8 cellular contexts compared by ENCODE assay signal in the genomic region with DNA sequence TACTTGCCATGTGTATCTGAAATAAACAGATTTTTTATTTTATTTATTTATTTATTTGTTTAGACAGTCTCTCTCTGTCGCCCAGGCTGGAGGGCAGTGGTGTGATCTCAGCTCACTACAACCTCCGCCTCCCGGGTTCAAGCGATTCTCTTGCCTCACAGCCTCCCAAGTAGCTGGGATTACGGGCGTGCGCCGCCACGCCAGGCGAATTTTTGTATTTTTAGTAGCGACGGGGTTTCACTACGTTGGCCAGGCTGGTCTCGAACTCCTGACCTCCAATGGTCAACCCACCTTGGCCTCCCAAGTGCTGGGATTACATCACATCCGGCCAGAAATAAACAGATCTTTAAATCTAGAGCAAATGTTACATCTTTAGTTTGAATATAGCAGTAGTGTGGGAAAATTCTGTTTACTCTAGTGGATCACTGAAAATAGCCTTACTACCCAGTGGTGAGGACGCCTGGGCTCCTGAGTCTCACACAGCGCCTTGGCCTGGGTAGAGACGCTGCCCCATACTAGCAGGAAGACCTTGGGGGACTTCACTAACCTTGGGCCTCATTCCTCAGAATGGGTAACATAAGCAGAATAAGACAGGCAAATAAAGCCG. TPM values are rescaled to one million over a fixed set of nuclear protein-coding genes. Genes with fewer than 3 reads are reported as not detected.
DNase-seq lines count a peak whose midpoint lies in the region; ATAC-seq and TF ChIP-seq lines count a peak whose summit lies in the region.

No MANE protein-coding gene starts in this region.

- ATAC-seq in CD8-positive, alpha-beta T cell: no peak
- ATAC-seq in right cardiac atrium (no peak), GM18519 (IDR thresholded peaks at IDR 0.05; ENCODE audit: low FRiP score, unreplicated experiment) (no peak)

- peaks cover 51% of the 10 kb centered on the region for H3K4me1 Mint-ChIP-seq in CD8-positive, alpha-beta T cell (ENCODE audit: low read depth)
- peaks cover 52% of the 10 kb centered on the region for H3K4me1 Mint-ChIP-seq in activated T-helper 1 cell treated with anti-CD3 and anti-CD28 coated beads, Interleukin-12 subunit alpha, Interleukin-12 subunit beta, Interleukin-2, Interleukin-4 antibody, amounts not matched to agents 30 ng/mL and 10 ng/mL and 1 ng/mL, durations not matched to agents 14 hours and 24 hours and 36 hours (ENCODE audit: low read depth)

- intact Hi-C loops in CD8-positive, alpha-beta T cell (cut with DNase I, micrococcal nuclease): loop anchor here (5.0 kb wide), 4 partner anchors 66 to 929 kb away; partner anchors contain the start of genes CFAP298 (in 1 of the 2) and SYNJ1 (in 1 of the 2)
- intact Hi-C loops in activated T-helper 1 cell treated with anti-CD3 and anti-CD28 coated beads, Interleukin-12 subunit alpha, Interleukin-12 subunit beta, Interleukin-2, Interleukin-4 antibody, amounts not matched to agents 30 ng/mL and 10 ng/mL and 1 ng/mL, durations not matched to agents 14 hours and 24 hours and 36 hours (cut with micrococcal nuclease): loop anchor here (5.0 kb wide), 1 partner anchor 929 kb away; the partner anchor contains the start of gene CFAP298
- intact Hi-C loops in right cardiac atrium (cut with DNase I): no loop called here

- WGBS in right cardiac atrium: 53% methylated on average over 19 of the region's 19 CpGs

- peaks cover 7% of the 10 kb centered on the region for H3K36me3 ChIP-seq in CD8-positive, alpha-beta T cell (ENCODE audit: insufficient read depth, low read length)
- peaks cover 41% of the 10 kb centered on the region for H3K36me3 ChIP-seq in HUES6 (ENCODE audit: control insufficient read depth, insufficient read depth, low read length)
- H3K36me3 ChIP-seq in skeletal muscle satellite cell (ENCODE audit: insufficient read depth, low read length): peaks cover 25% of the 10 kb centered on the region

- no peak for DNase-seq in CD8-positive, alpha-beta T cell
- DNase-seq in activated T-helper 1 cell treated with anti-CD3 and anti-CD28 coated beads, Interleukin-12 subunit alpha, Interleukin-12 subunit beta, Interleukin-2, Interleukin-4 antibody, amounts not matched to agents 30 ng/mL and 10 ng/mL and 1 ng/mL, durations not matched to agents 14 hours and 24 hours and 36 hours (ENCODE audit: low spot score): no peak
- DNase-seq in right cardiac atrium: peak in 1 of 3 donors; percentile 55
- DNase-seq in NCI-H510A treated with DMSO at 0.1 percent for 48 hours (lab: John Stamatoyannopoulos, UW): no peak
- DNase-seq in NCI-H187 (lab: John Stamatoyannopoulos, UW): no peak

- CTCF ChIA-PET in CD8-positive, alpha-beta T cell (lab: Charles Lee): interaction anchor here (1.0 to 1.1 kb wide), 2 partner anchors 33 to 64 kb away, joined by 3 read pairs; no protein-coding TSS in a partner anchor

- peaks cover 56% of the 10 kb centered on the region for H3K36me3 Mint-ChIP-seq in CD8-positive, alpha-beta T cell
- peaks cover 46% of the 10 kb centered on the region for H3K36me3 Mint-ChIP-seq in activated T-helper 1 cell treated with anti-CD3 and anti-CD28 coated beads, Interleukin-12 subunit alpha, Interleukin-12 subunit beta, Interleukin-2, Interleukin-4 antibody, amounts not matched to agents 30 ng/mL and 10 ng/mL and 1 ng/mL, durations not matched to agents 14 hours and 24 hours and 36 hours (ENCODE audit: low read depth)

- POLR2A ChIA-PET in CD8-positive, alpha-beta T cell (lab: Charles Lee): interaction anchor here (1.4 to 6.5 kb wide), 5 partner anchors 10 to 180 kb away, joined by 3 to 57 read pairs (median 10); partner anchors contain the start of genes DNAJC28, DONSON and TMEM50B

- H3K27me3 Mint-ChIP-seq in CD8-positive, alpha-beta T cell (ENCODE audit: low read depth): no peaks in the 10 kb centered on the region
- H3K27me3 Mint-ChIP-seq in activated T-helper 1 cell treated with anti-CD3 and anti-CD28 coated beads, Interleukin-12 subunit alpha, Interleukin-12 subunit beta, Interleukin-2, Interleukin-4 antibody, amounts not matched to agents 30 ng/mL and 10 ng/mL and 1 ng/mL, durations not matched to agents 14 hours and 24 hours and 36 hours (ENCODE audit: insufficient read depth): no peaks in the 10 kb centered on the region

- TF ChIP-seq CTCF in CD8-positive, alpha-beta T cell (IDR thresholded peaks at IDR 0.05): no peak

- no peaks in the 10 kb centered on the region for H3K27me3 ChIP-seq in CD8-positive, alpha-beta T cell (ENCODE audit: insufficient read depth, low read length)
- H3K27me3 ChIP-seq in HUES6 (ENCODE audit: control insufficient read depth, insufficient read depth, low read length) (no peaks in the 10 kb centered on the region), right cardiac atrium (ENCODE audit: control insufficient read depth, insufficient read depth) (no peaks in the 10 kb centered on the region), skeletal muscle satellite cell (ENCODE audit: control insufficient read depth, insufficient read depth, low read length) (no peaks in the 10 kb centered on the region)

- peak overlapping the region; percentile 89 for H3K4me2 ChIP-seq in skeletal muscle satellite cell (ENCODE audit: low read length)

- peak overlapping the region; percentile 96 for H3K4me3 Mint-ChIP-seq in CD8-positive, alpha-beta T cell
- H3K4me3 Mint-ChIP-seq in activated T-helper 1 cell treated with anti-CD3 and anti-CD28 coated beads, Interleukin-12 subunit alpha, Interleukin-12 subunit beta, Interleukin-2, Interleukin-4 antibody, amounts not matched to agents 30 ng/mL and 10 ng/mL and 1 ng/mL, durations not matched to agents 14 hours and 24 hours and 36 hours: peak overlapping the region; percentile 93

- peak overlapping the region; percentile 99 for H3K27ac Mint-ChIP-seq in CD8-positive, alpha-beta T cell
- H3K27ac Mint-ChIP-seq in activated T-helper 1 cell treated with anti-CD3 and anti-CD28 coated beads, Interleukin-12 subunit alpha, Interleukin-12 subunit beta, Interleukin-2, Interleukin-4 antibody, amounts not matched to agents 30 ng/mL and 10 ng/mL and 1 ng/mL, durations not matched to agents 14 hours and 24 hours and 36 hours: peak overlapping the region; percentile 99

- H3K4me1 ChIP-seq in CD8-positive, alpha-beta T cell (ENCODE audit: insufficient read depth, low read length): peaks cover 36% of the 10 kb centered on the region
- H3K4me1 ChIP-seq in HUES6 (ENCODE audit: control insufficient read depth, insufficient read depth, low read length): no peaks in the 10 kb centered on the region; the same call in 1 of the 2 replicates
- H3K4me1 ChIP-seq in right cardiac atrium (ENCODE audit: control insufficient read depth, insufficient read depth, low read length): no peaks in the 10 kb centered on the region
- peaks cover 23% of the 10 kb centered on the region for H3K4me1 ChIP-seq in skeletal muscle satellite cell (ENCODE audit: control insufficient read depth, insufficient read depth, low read length)

- no peaks in the 10 kb centered on the region for H3K9me3 ChIP-seq in CD8-positive, alpha-beta T cell (ENCODE audit: low read length)
- H3K9me3 ChIP-seq in HUES6 (ENCODE audit: control insufficient read depth, insufficient read depth, low read depth, low read length): no peaks in the 10 kb centered on the region
- H3K9me3 ChIP-seq in right cardiac atrium (ENCODE audit: control insufficient read depth, low read length): no peaks in the 10 kb centered on the region
- no peaks in the 10 kb centered on the region for H3K9me3 ChIP-seq in skeletal muscle satellite cell (replicated peaks; ENCODE audit: low read length)

- no peaks in the 10 kb centered on the region for H3K9me3 Mint-ChIP-seq in CD8-positive, alpha-beta T cell
- peaks cover 5% of the 10 kb centered on the region for H3K9me3 Mint-ChIP-seq in activated T-helper 1 cell treated with anti-CD3 and anti-CD28 coated beads, Interleukin-12 subunit alpha, Interleukin-12 subunit beta, Interleukin-2, Interleukin-4 antibody, amounts not matched to agents 30 ng/mL and 10 ng/mL and 1 ng/mL, durations not matched to agents 14 hours and 24 hours and 36 hours

- peak overlapping the region; percentile 87 for H3K4me3 ChIP-seq in CD8-positive, alpha-beta T cell (ENCODE audit: low read depth, low read length)
- H3K4me3 ChIP-seq in HUES6 (ENCODE audit: low read depth, low read length): peak overlapping the region; percentile 78
- peak overlapping the region; percentile 52 for H3K4me3 ChIP-seq in right cardiac atrium (ENCODE audit: low read length)
- H3K4me3 ChIP-seq in skeletal muscle satellite cell (ENCODE audit: low read length): peak overlapping the region; percentile 81

- H3K27ac ChIP-seq in CD8-positive, alpha-beta T cell (ENCODE audit: low read depth, low read length): peak overlapping the region; percentile 99
- H3K27ac ChIP-seq in HUES6 (ENCODE audit: low read depth, low read length): peak overlapping the region; percentile 89
- H3K27ac ChIP-seq in right cardiac atrium (ENCODE audit: low read length): peak overlapping the region; percentile 81

- H3K9ac ChIP-seq in HUES6 (ENCODE audit: low read length) (peak overlapping the region; percentile 97), skeletal muscle satellite cell (ENCODE audit: low read depth, low read length) (peak overlapping the region; percentile 98)

RNA-seq across cellular contexts. Expression of gene GART, which starts 0.7 kb away (rescaled TPM):
- 10 to 100 TPM; 17.6 to 23.5 TPM for total RNA-seq in CD8-positive, alpha-beta T cell
- total RNA-seq in activated T-helper 1 cell treated with anti-CD3 and anti-CD28 coated beads, Interleukin-12 subunit alpha, Interleukin-12 subunit beta, Interleukin-2, Interleukin-4 antibody, amounts not matched to agents 30 ng/mL and 10 ng/mL and 1 ng/mL, durations not matched to agents 14 hours and 24 hours and 36 hours: 210 and 228 TPM in 2 replicates
- total RNA-seq in right cardiac atrium: 10 to 100 TPM; 28.6 to 47.4 (median 31.3) TPM
- 12.7 TPM for polyA plus RNA-seq in right cardiac atrium
- total RNA-seq in skeletal muscle satellite cell (2012; rRNA removed): 117 and 172 TPM in 2 replicates

RNA-seq across cellular contexts. Expression of gene SON, which starts 1.6 kb away (rescaled TPM):
- 100 to 1,000 TPM; 418 to 422 TPM for total RNA-seq in CD8-positive, alpha-beta T cell
- 342 and 361 TPM in 2 replicates for total RNA-seq in activated T-helper 1 cell treated with anti-CD3 and anti-CD28 coated beads, Interleukin-12 subunit alpha, Interleukin-12 subunit beta, Interleukin-2, Interleukin-4 antibody, amounts not matched to agents 30 ng/mL and 10 ng/mL and 1 ng/mL, durations not matched to agents 14 hours and 24 hours and 36 hours
- 100 to 1,000 TPM; 162 to 204 (median 178) TPM for total RNA-seq in right cardiac atrium
- 91.2 TPM for polyA plus RNA-seq in right cardiac atrium
- 88.7 and 93.5 TPM in 2 replicates for total RNA-seq in skeletal muscle satellite cell (2012; rRNA removed)

RNA-seq across cellular contexts. Expression of gene DONSON, which starts 47.3 kb away (rescaled TPM):
- total RNA-seq in CD8-positive, alpha-beta T cell: 10 to 100 TPM; 11.0 to 11.9 TPM
- 37.5 and 38.7 TPM in 2 replicates for total RNA-seq in activated T-helper 1 cell treated with anti-CD3 and anti-CD28 coated beads, Interleukin-12 subunit alpha, Interleukin-12 subunit beta, Interleukin-2, Interleukin-4 antibody, amounts not matched to agents 30 ng/mL and 10 ng/mL and 1 ng/mL, durations not matched to agents 14 hours and 24 hours and 36 hours
- 1 to 10 TPM; 4.2 to 5.9 (median 5.4) TPM for total RNA-seq in right cardiac atrium
- polyA plus RNA-seq in right cardiac atrium: 3.9 TPM
- 13.4 and 17.5 TPM in 2 replicates for total RNA-seq in skeletal muscle satellite cell (2012; rRNA removed)

RNA-seq across cellular contexts. Expression of gene DNAJC28, which starts 49.7 kb away (rescaled TPM):
- total RNA-seq in CD8-positive, alpha-beta T cell: under 1 TPM; 0.22 to 0.33 TPM
- 0.12 and 0.18 TPM in 2 replicates for total RNA-seq in activated T-helper 1 cell treated with anti-CD3 and anti-CD28 coated beads, Interleukin-12 subunit alpha, Interleukin-12 subunit beta, Interleukin-2, Interleukin-4 antibody, amounts not matched to agents 30 ng/mL and 10 ng/mL and 1 ng/mL, durations not matched to agents 14 hours and 24 hours and 36 hours
- total RNA-seq in right cardiac atrium: 1 to 10 TPM; 3.8 to 6.0 (median 5.7) TPM
- polyA plus RNA-seq in right cardiac atrium: 6.2 TPM
- total RNA-seq in skeletal muscle satellite cell (2012; rRNA removed): 0.87 and 1.3 TPM in 2 replicates

Comparison
In these comparisons a context has a peak if more than half of its experiments do, and no peak if none do; other contexts are left out.
1. intact Hi-C loops: an anchor here in CD8-positive, alpha-beta T cell (5.0 kb wide) and activated T-helper 1 cell treated with anti-CD3 and anti-CD28 coated beads, Interleukin-12 subunit alpha, Interleukin-12 subunit beta, Interleukin-2, Interleukin-4 antibody, amounts not matched to agents 30 ng/mL and 10 ng/mL and 1 ng/mL, durations not matched to agents 14 hours and 24 hours and 36 hours (5.0 kb wide); none called in right cardiac atrium.